In genomic region chr15:44347495-44347894, GRCh38 we compare ENCODE assay signal across 22 cellular contexts. TPM values are rescaled to one million over a fixed set of nuclear protein-coding genes. Genes with fewer than 3 reads are reported as not detected.
DNase-seq lines count a peak whose midpoint lies in the region; ATAC-seq and TF ChIP-seq lines count a peak whose summit lies in the region.
"Had no signal": no experiment of that assay in that cellular context is flagged by ENCODE, and none has a peak within 500 bp of the region (broad histone marks: within the 10 kb centered on the region; RNA-seq: fewer than 3 reads in every experiment).

No MANE protein-coding gene starts in this region.

- H3K27me3 Mint-ChIP-seq in osteocyte (ENCODE audit: unreplicated experiment) = no peaks in the 10 kb centered on the region
- H3K27me3 Mint-ChIP-seq: CD4-positive, alpha-beta memory T cell; CD4-positive, CD25-positive, alpha-beta regulatory T cell; CD8-positive, alpha-beta memory T cell had no signal

- no peak overlapping the region for H3K27ac ChIP-seq in tibial nerve
- H3K27ac ChIP-seq: BLaER1 had no signal

- no peak overlapping the region for H3K27ac Mint-ChIP-seq in osteocyte (ENCODE audit: unreplicated experiment)
- H3K27ac Mint-ChIP-seq: CD14-positive monocyte; CD4-positive, CD25-positive, alpha-beta regulatory T cell had no signal

- TF ChIP-seq CTCF in osteocyte (IDR thresholded peaks at IDR 0.05) (no peak), tibial nerve (IDR thresholded peaks at IDR 0.05) (no peak)

- ATAC-seq in GM19324 (IDR thresholded peaks at IDR 0.05; ENCODE audit: low FRiP score, unreplicated experiment) = no peak

- no peaks in the 10 kb centered on the region for H3K4me1 ChIP-seq in tibial nerve
- H3K4me1 ChIP-seq: BE2C, BLaER1 had no signal

- TF ChIP-seq POLR2A in tibial nerve (IDR thresholded peaks at IDR 0.05) = no peak

- 100% methylated on average over 4 of the region's 4 CpGs for WGBS in tibial nerve, 2 donors

- H3K27me3 ChIP-seq in tibial nerve = no peaks in the 10 kb centered on the region
- H3K27me3 ChIP-seq: BE2C, BLaER1 had no signal

- H3K36me3 ChIP-seq in tibial nerve = peaks cover 0 to 55% (median 0%) of the 10 kb centered on the region in 3 donors

- no peak overlapping the region for H3K4me3 Mint-ChIP-seq in osteocyte (ENCODE audit: unreplicated experiment)
- H3K4me3 Mint-ChIP-seq: CD14-positive monocyte; CD4-positive, alpha-beta memory T cell; CD4-positive, CD25-positive, alpha-beta regulatory T cell; CD8-positive, alpha-beta memory T cell had no signal

- no peaks in the 10 kb centered on the region for H3K4me1 Mint-ChIP-seq in osteocyte (ENCODE audit: unreplicated experiment)
- H3K4me1 Mint-ChIP-seq: CD14-positive monocyte; CD4-positive, alpha-beta memory T cell; CD8-positive, alpha-beta memory T cell had no signal

- H3K36me3 Mint-ChIP-seq in osteocyte (ENCODE audit: unreplicated experiment) = peaks cover 43% of the 10 kb centered on the region

- DNase-seq in mesenteric fat pad (ENCODE audit: low spot score) (peak; percentile 60), osteocyte (ENCODE audit: extremely low spot score, unreplicated experiment) (peak; percentile 65), tibial nerve (ENCODE audit: low spot score in 2 of 2) (no peak), GDM1 (lab: John Stamatoyannopoulos, UW) (no peak)
- DNase-seq: 8988T; ACHN; BE2C; C1 segment of cervical spinal cord; CD4-positive, alpha-beta memory T cell; CD4-positive, CD25-positive, alpha-beta regulatory T cell; CD8-positive, alpha-beta memory T cell; COR-L47; DMS 273 treated with DMSO at 0.1 percent for 48 hours; DMS153; DMS53; DMS79; DND-41; EL; GF-D8 had no signal

- H3K9me3 ChIP-seq in tibial nerve = no peaks in the 10 kb centered on the region
- H3K9me3 ChIP-seq: BE2C had no signal

- no peak overlapping the region for H3K4me3 ChIP-seq in tibial nerve
- H3K4me3 ChIP-seq: BLaER1 had no signal

- TF ChIP-seq EP300 in tibial nerve (IDR thresholded peaks at IDR 0.05) = no peak

- H3K9me3 Mint-ChIP-seq in osteocyte (ENCODE audit: unreplicated experiment) = peaks cover 26% of the 10 kb centered on the region

RNA-seq across cellular contexts. Expression of gene GOLM2, which starts 59.0 kb away (rescaled TPM):
- total RNA-seq in mesenteric fat pad (69.6 TPM), osteocyte (120 and 127 TPM in 2 replicates), tibial nerve (100 to 1,000 TPM in 2 of 4 donors, 10 to 100 TPM in 2; 78.3 to 116 (median 104) TPM)

Comparison
In these comparisons a context has a peak if more than half of its experiments do, and no peak if none do; other contexts are left out.
1. DNase-seq: peak in mesenteric fat pad (single experiment) and osteocyte (single experiment); none in tibial nerve (0 of 2) and GDM1 (single experiment).